Comparison of ENCODE assay signal across 21 cellular contexts in genomic region chr2:187842315-187842714, GRCh38.
DNase-seq lines count a peak whose midpoint lies in the region; ATAC-seq, FAIRE-seq and TF ChIP-seq lines count a peak whose summit lies in the region.
"Had no signal": no experiment of that assay in that cellular context is flagged by ENCODE, and none has a peak within 500 bp of the region (broad histone marks: within the 10 kb centered on the region; RNA-seq: fewer than 3 reads in every experiment).

No MANE protein-coding gene starts in this region.

- intact Hi-C loops in HepG2 (cut with micrococcal nuclease; ENCODE audit: unreplicated experiment): loop anchor here (5.0 to 10.0 kb wide), 4 partner anchors 185 to 705 kb away; no protein-coding TSS in a partner anchor
- intact Hi-C loops in right lobe of liver (cut with DNase I): no loop called here
- intact Hi-C loops in Panc1 (cut with micrococcal nuclease; ENCODE audit: unreplicated experiment): loop anchor here (2.0 to 5.0 kb wide), 3 partner anchors 262 to 670 kb away; no protein-coding TSS in a partner anchor

- no peak for TF ChIP-seq EP300 in HepG2 (IDR thresholded peaks at IDR 0.05; ENCODE audit: low read depth in 2 of 2, low read length in 2 of 2)
- no peak for TF ChIP-seq EP300 in HepG2 (CRISPR knock-in tag; IDR thresholded peaks at IDR 0.05; ENCODE audit: borderline replicate concordance)

- DNase-seq in HepG2 (ENCODE audit: low spot score) (no peak), right lobe of liver (no peak), Panc1 (ENCODE audit: low read depth, low spot score) (no peak), RWPE1 (ENCODE audit: low spot score) (no peak), A172 (ENCODE audit: low spot score) (no peak)
- DNase-seq: Caco-2; CD4-positive, CD25-positive, alpha-beta regulatory T cell; CD8-positive, alpha-beta T cell; DMS153; DND-41; H7; HCEC 1CT; HFFc6 had no signal

- in situ Hi-C loops in HepG2 (cut with HindIII; ENCODE audit: extremely low pct_ligation_motif_present, low pct_unique_long_range_greater_than_20kb) (loop anchor here (5.0 to 25.0 kb wide), 3 partner anchors 260 to 980 kb away; no protein-coding TSS in a partner anchor), Panc1 (cut with HindIII; ENCODE audit: low pct_unique_long_range_greater_than_20kb, low sequenced_read_pairs) (no loop called here)

- H4K20me1 ChIP-seq in HepG2 (ENCODE audit: insufficient read depth, low read length): no peaks in the 10 kb centered on the region
- H4K20me1 ChIP-seq: BLaER1 had no signal

- TF ChIP-seq RAD21 in HepG2 (CRISPR knock-in tag; IDR thresholded peaks at IDR 0.05): no peak

- no peaks in the 10 kb centered on the region for H3K27me3 ChIP-seq in HepG2 (ENCODE audit: control insufficient read depth in 1 of 2, insufficient read depth in 2 of 2, low read length in 2 of 2)
- H3K27me3 ChIP-seq in right lobe of liver: no peaks in the 10 kb centered on the region
- H3K27me3 ChIP-seq in Panc1 (ENCODE audit: control insufficient read depth, insufficient read depth, low read length): no peaks in the 10 kb centered on the region
- H3K27me3 ChIP-seq: BLaER1 had no signal

- CTCF ChIA-PET in HepG2 (lab: Yijun Ruan, JAX; ENCODE audit: low intra/inter-chr PET ratio, low total read pairs) (interaction anchor here (1.5 to 3.1 kb wide), 4 partner anchors 261 to 980 kb away, joined by 8 to 42 read pairs (median 18); no protein-coding TSS in a partner anchor), HEK293 (lab: Yijun Ruan, JAX) (interaction anchor here (0.7 to 6.3 kb wide), 11 partner anchors 9 to 670 kb away, joined by 3 to 69 read pairs (median 4); no protein-coding TSS in a partner anchor), Panc1 (lab: Charles Lee) (interaction anchor here (1.4 kb wide), 1 partner anchor 261 kb away, joined by 7 read pairs; no protein-coding TSS in a partner anchor), RWPE1 (lab: Yijun Ruan, JAX) (interaction anchor here (1.5 kb wide), 1 partner anchor 261 kb away, joined by 6 read pairs; no protein-coding TSS in a partner anchor)

- no peak overlapping the region for H2AFZ ChIP-seq in HepG2 (ENCODE audit: low read length)
- H2AFZ ChIP-seq: GM23338 had no signal

- H3K4me2 ChIP-seq in HepG2 (ENCODE audit: low read depth, low read length): no peak overlapping the region
- H3K4me2 ChIP-seq: BLaER1, GM23338 had no signal

- H3K27ac ChIP-seq in HepG2 (ENCODE audit: extremely low read length, insufficient read depth, low read length) (no peak overlapping the region), right lobe of liver (no peak overlapping the region), HEK293 (ENCODE audit: extremely low read depth, low read depth, low read length) (no peak overlapping the region), Panc1 (ENCODE audit: low read length) (peak overlapping the region; percentile 78), RWPE1 (no peak overlapping the region)
- H3K27ac ChIP-seq: 22Rv1, BLaER1, C4-2B had no signal

- peak; percentile 28 for FAIRE-seq in HepG2 (lab: Jason Lieb, UNC)
- FAIRE-seq: GM12892 had no signal

- ATAC-seq in HepG2: no peak
- ATAC-seq in right lobe of liver: no peak
- ATAC-seq in Panc1: no peak
- no peak for ATAC-seq in GM19324 (IDR thresholded peaks at IDR 0.05; ENCODE audit: low FRiP score, unreplicated experiment)
- no peak for ATAC-seq in HG03457 (IDR thresholded peaks at IDR 0.05; ENCODE audit: unreplicated experiment)
- ATAC-seq: CD8-positive, alpha-beta T cell had no signal

- BruUV-seq in HepG2 (replicated peaks; lab: Mats Ljungman, UMichigan) (no TSS peak), Panc1 (replicated peaks; lab: Mats Ljungman, UMichigan) (no TSS peak)

- TF ChIP-seq POLR2A in HepG2 (IDR thresholded peaks at IDR 0.05; ENCODE audit: insufficient read depth in 1 of 2, low read depth in 2 of 2, low read length in 2 of 2) (no peak), right lobe of liver (IDR thresholded peaks at IDR 0.05) (no peak)

- WGBS in HepG2 (ENCODE audit: low lambda C conversion rate): 23% methylated on average over 4 of the region's 4 CpGs
- 81% methylated on average over 4 of the region's 4 CpGs for WGBS in right lobe of liver (ENCODE audit: insufficient coverage, low coverage, low lambda C conversion rate, missing lambda C conversion rate)

- no peaks in the 10 kb centered on the region for H3K79me2 ChIP-seq in HepG2 (ENCODE audit: insufficient read depth, low read length)

- no peaks in the 10 kb centered on the region for H3K4me1 ChIP-seq in HepG2 (ENCODE audit: insufficient read depth, low read length)
- H3K4me1 ChIP-seq in right lobe of liver: peaks cover 0 to 8% (median 3%) of the 10 kb centered on the region in 4 donors
- H3K4me1 ChIP-seq in HEK293 (ENCODE audit: control insufficient read depth, insufficient read depth, low read length): no peaks in the 10 kb centered on the region
- H3K4me1 ChIP-seq in Panc1 (ENCODE audit: control insufficient read depth, insufficient read depth, low read length): peaks cover 6% of the 10 kb centered on the region; the same call in 1 of the 2 replicates
- H3K4me1 ChIP-seq: BLaER1, Caco-2 had no signal

- no peak for TF ChIP-seq CTCF in HepG2 (CRISPR knock-in tag; IDR thresholded peaks at IDR 0.05)
- no peak for TF ChIP-seq CTCF in right lobe of liver (IDR thresholded peaks at IDR 0.05)
- no peak for TF ChIP-seq CTCF in HEK293 (tag by site-specific recombination; IDR thresholded peaks at IDR 0.05)
- TF ChIP-seq CTCF in Panc1 (IDR thresholded peaks at IDR 0.05): no peak
- no peak for TF ChIP-seq CTCF in RWPE1 (conservative IDR thresholded peaks at IDR 0.05; ENCODE audit: low read depth)

- no peak overlapping the region for H3K4me3 ChIP-seq in HepG2 (replicated peaks in 1 of 3; ENCODE audit: insufficient read depth in 1 of 3, low read depth in 2 of 3, low read length in 3 of 3)
- H3K4me3 ChIP-seq in right lobe of liver: no peak overlapping the region
- H3K4me3 ChIP-seq in HEK293 (ENCODE audit: low read depth, low read length): no peak overlapping the region
- H3K4me3 ChIP-seq in Panc1 (ENCODE audit: low read depth in 2 of 2, low read length in 2 of 2): no peak overlapping the region
- H3K4me3 ChIP-seq: BLaER1, GM23338 had no signal

- no peaks in the 10 kb centered on the region for H3K9me3 ChIP-seq in HepG2 (ENCODE audit: low read length)
- no peaks in the 10 kb centered on the region for H3K9me3 ChIP-seq in right lobe of liver
- H3K9me3 ChIP-seq in HEK293 (ENCODE audit: control insufficient read depth, insufficient read depth, low read depth, low read length): no peaks in the 10 kb centered on the region
- H3K9me3 ChIP-seq in Panc1 (ENCODE audit: control insufficient read depth, insufficient read depth, low read depth, low read length): no peaks in the 10 kb centered on the region
- H3K9me3 ChIP-seq: BLaER1, Caco-2 had no signal

- H3K9ac ChIP-seq in HepG2 (ENCODE audit: insufficient read depth, low read depth, low read length): no peak overlapping the region
- H3K9ac ChIP-seq: BLaER1 had no signal

- no peaks in the 10 kb centered on the region for H3K36me3 ChIP-seq in HepG2 (replicated peaks in 1 of 2; ENCODE audit: control insufficient read depth in 1 of 2, insufficient read depth in 2 of 2, low read length in 2 of 2)
- no peaks in the 10 kb centered on the region for H3K36me3 ChIP-seq in right lobe of liver
- no peaks in the 10 kb centered on the region for H3K36me3 ChIP-seq in HEK293 (ENCODE audit: control insufficient read depth in 2 of 2, insufficient read depth in 1 of 2, low read length in 2 of 2)
- H3K36me3 ChIP-seq in Panc1 (ENCODE audit: control insufficient read depth, insufficient read depth, low read length): no peaks in the 10 kb centered on the region
- H3K36me3 ChIP-seq: BLaER1 had no signal

- POLR2A ChIA-PET in HepG2 (lab: Yijun Ruan, JAX) (no interaction called here), HEK293 (lab: Yijun Ruan, JAX) (no interaction called here), Panc1 (lab: Charles Lee) (no interaction called here), RWPE1 (lab: Yijun Ruan, JAX; ENCODE audit: low non-redundant PET) (no interaction called here)

TF ChIP-seq in HepG2, 621 proteins besides CTCF, POLR2A, EP300 and RAD21 (continues in another document):
- TF ChIP-seq FOSL1 (CRISPR knock-in tag; IDR thresholded peaks at IDR 0.05; ENCODE audit: borderline replicate concordance) (no peak), ZNF607 (CRISPR knock-in tag; IDR thresholded peaks at IDR 0.05; ENCODE audit: borderline replicate concordance) (no peak), E2F2 (CRISPR knock-in tag; IDR thresholded peaks at IDR 0.05; ENCODE audit: borderline replicate concordance) (no peak), JDP2 (CRISPR knock-in tag; IDR thresholded peaks at IDR 0.05; ENCODE audit: borderline replicate concordance) (no peak)

TF ChIP-seq in HEK293, 187 proteins besides CTCF, POLR2A, EP300 and RAD21:
- peak; percentile 75; the same call in 1 of the 2 replicates for TF ChIP-seq ZNF146 (tag by site-specific recombination; IDR thresholded peaks at IDR 0.05)
- TF ChIP-seq ZSCAN16 (tag by site-specific recombination; IDR thresholded peaks at IDR 0.05): no peak

Comparison
In these comparisons a context has a peak if more than half of its experiments do, and no peak if none do; other contexts are left out.
1. intact Hi-C loops: an anchor here in HepG2 (5.0 to 10.0 kb wide) and Panc1 (2.0 to 5.0 kb wide); none called in right lobe of liver.